9 cellular contexts compared by ENCODE assay signal in genomic region chr4:79576480-79576803, GRCh38.
A peak's percentile ranks its signal among the peaks of the same experiment; 100 is the strongest.
DNase-seq lines count a peak whose midpoint lies in the region; ATAC-seq and TF ChIP-seq lines count a peak whose summit lies in the region.
"Had no signal": no experiment of that assay in that cellular context is flagged by ENCODE, and none has a peak within 500 bp of the region (broad histone marks: within the 10 kb centered on the region; RNA-seq: fewer than 3 reads in every experiment).

No MANE protein-coding gene starts in this region.

- no peaks in the 10 kb centered on the region for H3K27me3 Mint-ChIP-seq in stimulated activated memory B cell treated with anti-CD40 and anti-IgM and Interleukin-4, amounts not matched to agents 10 μg/mL and 1 μg/mL and 100 μg/mL, for 72 hours
- no peaks in the 10 kb centered on the region for H3K27me3 Mint-ChIP-seq in activated CD8-positive, alpha-beta memory T cell treated with anti-CD3 and anti-CD28 coated beads, Interleukin-2, amount 10 ng/mL, durations not matched to agents 7 days and 5 days
- H3K27me3 Mint-ChIP-seq: central memory CD8-positive, alpha-beta T cell had no signal

- H3K4me3 Mint-ChIP-seq in stimulated activated memory B cell treated with anti-CD40 and anti-IgM and Interleukin-4, amounts not matched to agents 10 μg/mL and 1 μg/mL and 100 μg/mL, for 72 hours = no peak overlapping the region
- no peak overlapping the region for H3K4me3 Mint-ChIP-seq in activated CD8-positive, alpha-beta memory T cell treated with anti-CD3 and anti-CD28 coated beads, Interleukin-2, amount 10 ng/mL, durations not matched to agents 7 days and 5 days
- H3K4me3 Mint-ChIP-seq: central memory CD8-positive, alpha-beta T cell had no signal

- CTCF ChIA-PET in AG04449 (lab: Yijun Ruan, JAX) = interaction anchor here (1.0 to 2.6 kb wide), 3 partner anchors 10 to 634 kb away, joined by 3 to 14 read pairs (median 3); no protein-coding TSS in a partner anchor
- CTCF ChIA-PET in activated CD8-positive, alpha-beta memory T cell treated with anti-CD3 and anti-CD28 coated beads, Interleukin-2, amount 10 ng/mL, durations not matched to agents 7 days and 5 days (lab: Charles Lee) = interaction anchor here (1.6 kb wide), 1 partner anchor 624 kb away, joined by 5 read pairs; no protein-coding TSS in a partner anchor

- peak; percentile 65 for ATAC-seq in GM18511 (IDR thresholded peaks at IDR 0.05; ENCODE audit: unreplicated experiment)
- peak; percentile 99 for ATAC-seq in SK-N-SH treated with all-trans-retinoic acid at 6 μM for 48 hours
- ATAC-seq in stimulated activated memory B cell treated with anti-CD40 and anti-IgM and Interleukin-4, amounts not matched to agents 10 μg/mL and 1 μg/mL and 100 μg/mL, for 72 hours = peak; percentile 67
- no peak for ATAC-seq in activated CD8-positive, alpha-beta memory T cell treated with anti-CD3 and anti-CD28 coated beads, Interleukin-2, amount 10 ng/mL, durations not matched to agents 7 days and 5 days

- DNase-seq in AG04449 (ENCODE audit: low read depth, low spot score) (no peak), KG1 (lab: John Stamatoyannopoulos, UW) (peak; percentile 33), globus pallidus (ENCODE audit: low spot score) (peak; percentile 8)
- no peak for DNase-seq in activated CD8-positive, alpha-beta memory T cell treated with anti-CD3 and anti-CD28 coated beads, Interleukin-2, amount 10 ng/mL, durations not matched to agents 7 days and 5 days
- no peak for DNase-seq in NK-92 treated with Interleukin-12 subunit alpha and Interleukin-12 subunit beta, amount 100 ng/mL, for 24 hours (lab: John Stamatoyannopoulos, UW)

- no peaks in the 10 kb centered on the region for H3K9me3 Mint-ChIP-seq in stimulated activated memory B cell treated with anti-CD40 and anti-IgM and Interleukin-4, amounts not matched to agents 10 μg/mL and 1 μg/mL and 100 μg/mL, for 72 hours
- no peaks in the 10 kb centered on the region for H3K9me3 Mint-ChIP-seq in activated CD8-positive, alpha-beta memory T cell treated with anti-CD3 and anti-CD28 coated beads, Interleukin-2, amount 10 ng/mL, durations not matched to agents 7 days and 5 days (ENCODE audit: low read depth)
- H3K9me3 Mint-ChIP-seq: central memory CD8-positive, alpha-beta T cell had no signal

- TF ChIP-seq CTCF in AG04449 (IDR thresholded peaks at IDR 0.05; ENCODE audit: insufficient read depth, low read length, missing control alignments) = peak; percentile 47

- POLR2A ChIA-PET in AG04449 (lab: Yijun Ruan, JAX) = interaction anchor here (0.7 kb wide), 1 partner anchor 31 kb away, joined by 3 read pairs; no protein-coding TSS in a partner anchor

- H3K4me3 ChIP-seq in AG04449 (ENCODE audit: low read depth, low read length) = no peak overlapping the region

- H3K4me1 Mint-ChIP-seq in stimulated activated memory B cell treated with anti-CD40 and anti-IgM and Interleukin-4, amounts not matched to agents 10 μg/mL and 1 μg/mL and 100 μg/mL, for 72 hours = peaks cover 6% of the 10 kb centered on the region
- H3K4me1 Mint-ChIP-seq in activated CD8-positive, alpha-beta memory T cell treated with anti-CD3 and anti-CD28 coated beads, Interleukin-2, amount 10 ng/mL, durations not matched to agents 7 days and 5 days = no peaks in the 10 kb centered on the region
- H3K4me1 Mint-ChIP-seq: central memory CD8-positive, alpha-beta T cell had no signal

- no peaks in the 10 kb centered on the region for H3K36me3 Mint-ChIP-seq in stimulated activated memory B cell treated with anti-CD40 and anti-IgM and Interleukin-4, amounts not matched to agents 10 μg/mL and 1 μg/mL and 100 μg/mL, for 72 hours
- no peaks in the 10 kb centered on the region for H3K36me3 Mint-ChIP-seq in activated CD8-positive, alpha-beta memory T cell treated with anti-CD3 and anti-CD28 coated beads, Interleukin-2, amount 10 ng/mL, durations not matched to agents 7 days and 5 days

- no peak overlapping the region for H3K27ac Mint-ChIP-seq in stimulated activated memory B cell treated with anti-CD40 and anti-IgM and Interleukin-4, amounts not matched to agents 10 μg/mL and 1 μg/mL and 100 μg/mL, for 72 hours
- no peak overlapping the region for H3K27ac Mint-ChIP-seq in activated CD8-positive, alpha-beta memory T cell treated with anti-CD3 and anti-CD28 coated beads, Interleukin-2, amount 10 ng/mL, durations not matched to agents 7 days and 5 days

TF ChIP-seq in SK-N-SH treated with all-trans-retinoic acid at 6 μM for 48 hours, 23 proteins besides CTCF, POLR2A, EP300 and RAD21:
- TF ChIP-seq PATZ1 (CRISPR knock-in tag; IDR thresholded peaks at IDR 0.05; ENCODE audit: borderline replicate concordance) (no peak), CSDC2 (CRISPR knock-in tag; IDR thresholded peaks at IDR 0.05) (no peak), ZNF70 (CRISPR knock-in tag; IDR thresholded peaks at IDR 0.05) (no peak), GLIS3 (CRISPR knock-in tag; IDR thresholded peaks at IDR 0.05) (no peak), POU6F1 (CRISPR knock-in tag; IDR thresholded peaks at IDR 0.05; ENCODE audit: borderline replicate concordance, low read depth) (no peak), SNAI2 (CRISPR knock-in tag; IDR thresholded peaks at IDR 0.05) (no peak), ZFP3 (CRISPR knock-in tag; IDR thresholded peaks at IDR 0.05) (no peak), CREB5 (CRISPR knock-in tag; IDR thresholded peaks at IDR 0.05; ENCODE audit: low read depth) (no peak), ESRRG (CRISPR knock-in tag; IDR thresholded peaks at IDR 0.05) (no peak)

Comparison
In these comparisons a context has a peak if more than half of its experiments do, and no peak if none do; other contexts are left out.
1. DNase-seq: peak in KG1 (single experiment) and globus pallidus (single experiment); none in AG04449 (single experiment), activated CD8-positive, alpha-beta memory T cell treated with anti-CD3 and anti-CD28 coated beads, Interleukin-2, amount 10 ng/mL, durations not matched to agents 7 days and 5 days (single experiment) and NK-92 treated with Interleukin-12 subunit alpha and Interleukin-12 subunit beta, amount 100 ng/mL, for 24 hours (single experiment).